Comparison of ENCODE assay signal across 10 cellular contexts in the genomic region with DNA sequence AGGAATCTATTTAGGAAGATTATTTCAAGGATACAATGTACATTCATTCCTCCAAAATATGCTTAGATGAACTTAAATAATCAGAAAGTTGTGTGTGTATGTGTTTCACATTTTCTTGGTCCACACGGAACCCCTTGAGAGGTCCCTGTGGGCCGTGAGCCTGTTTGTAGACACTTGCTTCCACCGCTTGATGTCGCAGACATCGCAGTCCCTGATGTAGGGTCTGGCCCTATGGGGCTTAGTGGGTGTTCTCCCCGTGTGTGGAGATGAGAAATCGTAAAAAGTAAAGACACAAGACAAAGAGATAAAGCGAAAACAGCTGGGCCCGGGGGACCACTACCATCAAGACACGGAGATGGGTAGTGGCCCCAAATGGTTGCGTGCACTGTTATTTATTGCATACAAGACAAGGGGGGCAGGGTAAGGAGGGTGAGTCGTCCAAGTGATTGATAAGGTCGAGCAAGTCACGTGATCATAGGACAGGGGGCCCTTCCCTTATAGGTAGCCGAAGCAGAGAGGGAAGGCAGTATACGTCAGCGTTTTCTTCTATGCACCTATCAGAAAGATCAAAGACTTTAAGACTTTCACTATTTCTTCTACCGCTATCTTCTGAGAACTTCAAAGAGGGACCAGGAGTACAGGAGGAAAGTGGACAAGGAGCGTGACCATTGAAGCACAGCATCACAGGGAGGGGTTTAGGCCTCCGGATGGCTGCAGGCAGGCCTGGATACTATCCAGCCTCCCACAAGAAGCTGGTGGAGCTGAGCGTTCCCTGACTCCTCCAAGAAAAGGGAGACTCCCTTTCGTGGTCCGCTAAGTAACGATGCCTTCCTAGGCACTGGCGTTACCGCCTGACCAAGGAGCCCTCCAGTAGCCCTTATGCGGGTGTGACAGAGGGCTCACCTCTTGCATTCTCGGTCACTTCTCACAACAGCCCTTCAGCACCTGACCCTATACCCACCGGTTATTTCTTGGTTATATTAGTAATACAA. TPM values are rescaled to one million over a fixed set of nuclear protein-coding genes. Genes with fewer than 3 reads are reported as not detected.
DNase-seq lines count a peak whose midpoint lies in the region; ATAC-seq and TF ChIP-seq lines count a peak whose summit lies in the region.
"Had no signal": no experiment of that assay in that cellular context is flagged by ENCODE, and none has a peak within 500 bp of the region (broad histone marks: within the 10 kb centered on the region; RNA-seq: fewer than 3 reads in every experiment).

No MANE protein-coding gene starts in this region.

- no peak for DNase-seq in activated naive CD4-positive, alpha-beta T cell (lab: John Stamatoyannopoulos, UW)
- DNase-seq in endothelial cell (ENCODE audit: low spot score) (no peak), testis (peak; percentile 87), NCI-H187 (lab: John Stamatoyannopoulos, UW) (no peak)
- DNase-seq: aorta, NCI-H1092 treated with DMSO at 0.1 percent for 48 hours, NCI-H510A treated with DMSO at 0.1 percent for 48 hours, SHP77 had no signal

- no peaks in the 10 kb centered on the region for H3K27me3 ChIP-seq in testis

- H3K36me3 ChIP-seq in testis (ENCODE audit: low read depth, missing control alignments), result no peaks in the 10 kb centered on the region

- H3K4me1 Mint-ChIP-seq in activated naive CD4-positive, alpha-beta T cell treated with anti-CD3 and anti-CD28 coated beads, Interleukin-2, amount 50 U/mL, for 24 hours, result peaks cover 39% of the 10 kb centered on the region
- peaks cover 16% of the 10 kb centered on the region for H3K4me1 Mint-ChIP-seq in endothelial cell (ENCODE audit: unreplicated experiment)

- H3K27ac ChIP-seq in testis, result peak overlapping the region; percentile 88 to 89

- no peaks in the 10 kb centered on the region for H3K27me3 Mint-ChIP-seq in activated naive CD4-positive, alpha-beta T cell treated with anti-CD3 and anti-CD28 coated beads, Interleukin-2, amount 50 U/mL, for 24 hours
- H3K27me3 Mint-ChIP-seq in endothelial cell (ENCODE audit: unreplicated experiment), result peaks cover 4% of the 10 kb centered on the region

- H3K9me3 ChIP-seq in testis, result no peaks in the 10 kb centered on the region

- H3K9me3 Mint-ChIP-seq in activated naive CD4-positive, alpha-beta T cell treated with anti-CD3 and anti-CD28 coated beads, Interleukin-2, amount 50 U/mL, for 24 hours, result no peaks in the 10 kb centered on the region
- H3K9me3 Mint-ChIP-seq in endothelial cell (ENCODE audit: unreplicated experiment), result no peaks in the 10 kb centered on the region

- peaks cover 28% of the 10 kb centered on the region for H3K4me1 ChIP-seq in testis

- intact Hi-C loops in testis (cut with DNase I; ENCODE audit: low total_unique reads), result no loop called here

- no peak for TF ChIP-seq CTCF in endothelial cell (IDR thresholded peaks at IDR 0.05; ENCODE audit: unreplicated experiment)
- TF ChIP-seq CTCF in testis (IDR thresholded peaks at IDR 0.05), result peak in 1 of 3 experiments; percentile 9

- H3K4me3 Mint-ChIP-seq in activated naive CD4-positive, alpha-beta T cell treated with anti-CD3 and anti-CD28 coated beads, Interleukin-2, amount 50 U/mL, for 24 hours, result peak overlapping the region; percentile 9
- H3K4me3 Mint-ChIP-seq in endothelial cell (ENCODE audit: unreplicated experiment), result peak overlapping the region; percentile 5

- ATAC-seq in HG03039 (IDR thresholded peaks at IDR 0.05; ENCODE audit: unreplicated experiment), result no peak

- H3K4me3 ChIP-seq in testis, result no peak overlapping the region

- TF ChIP-seq POLR2A in testis (IDR thresholded peaks at IDR 0.05), result no peak

- H3K27ac Mint-ChIP-seq in activated naive CD4-positive, alpha-beta T cell treated with anti-CD3 and anti-CD28 coated beads, Interleukin-2, amount 50 U/mL, for 24 hours, result peak overlapping the region; percentile 31
- peak overlapping the region; percentile 4 for H3K27ac Mint-ChIP-seq in endothelial cell (ENCODE audit: unreplicated experiment)

- H3K36me3 Mint-ChIP-seq in activated naive CD4-positive, alpha-beta T cell treated with anti-CD3 and anti-CD28 coated beads, Interleukin-2, amount 50 U/mL, for 24 hours, result no peaks in the 10 kb centered on the region
- H3K36me3 Mint-ChIP-seq in endothelial cell (ENCODE audit: low read depth, unreplicated experiment), result no peaks in the 10 kb centered on the region

- WGBS in testis, 2 donors, result 52 to 61% methylated on average over 29 of the region's 29 CpGs

RNA-seq across cellular contexts. Expression of gene APOBEC3C, which starts 1.2 kb away (rescaled TPM):
- 10.9 TPM for total RNA-seq in endothelial cell (ENCODE audit: unreplicated experiment)
- total RNA-seq in testis, result 10 to 100 TPM; 58.4 to 61.3 TPM
- 76.6 TPM for polyA plus RNA-seq in testis (ENCODE audit: insufficient read depth, low read depth, low replicate concordance)

RNA-seq across cellular contexts. Expression of gene APOBEC3D, which starts 8.1 kb away (rescaled TPM):
- total RNA-seq in endothelial cell (ENCODE audit: unreplicated experiment) (6.5 TPM), testis (1 to 10 TPM; 6.2 to 6.4 TPM)
- polyA plus RNA-seq in testis (ENCODE audit: insufficient read depth, low read depth, low replicate concordance), result 3.7 TPM

RNA-seq across cellular contexts. Expression of gene APOBEC3F, which starts 27.8 kb away (rescaled TPM):
- total RNA-seq in endothelial cell (ENCODE audit: unreplicated experiment), result 21.1 TPM
- 10 to 100 TPM; 26.8 to 30.5 TPM for total RNA-seq in testis
- 19.0 TPM for polyA plus RNA-seq in testis (ENCODE audit: insufficient read depth, low read depth, low replicate concordance)

RNA-seq across cellular contexts. Expression of gene APOBEC3B, which starts 30.7 kb away (rescaled TPM):
- total RNA-seq in endothelial cell (ENCODE audit: unreplicated experiment) (1.0 TPM), testis (1 to 10 TPM; 1.4 to 2.0 TPM)
- 0.69 TPM for polyA plus RNA-seq in testis (ENCODE audit: insufficient read depth, low read depth, low replicate concordance)

RNA-seq across cellular contexts. Expression of gene APOBEC3A, which starts 55.4 kb away (rescaled TPM):
- total RNA-seq in endothelial cell (ENCODE audit: unreplicated experiment) (not detected), testis (under 1 TPM in 1 of 2 donors, not detected in 1; 0.50 TPM)
- polyA plus RNA-seq in testis (ENCODE audit: insufficient read depth, low read depth, low replicate concordance), result 1.1 TPM
